Comparison of ENCODE assay signal across 28 cellular contexts in genomic region chr15:84690342-84690741, GRCh38.
"Had no signal": no experiment of that assay in that cellular context is flagged by ENCODE, and none has a peak within 500 bp of the region (broad histone marks: within the 10 kb centered on the region; RNA-seq: fewer than 3 reads in every experiment).

No MANE protein-coding gene starts in this region.

- DNase-seq: activated CD4-positive, alpha-beta T cell treated with anti-CD3 and anti-CD28 coated beads for 4 hours; activated CD8-positive, alpha-beta T cell treated with anti-CD3 and anti-CD28 coated beads for 36 hours; activated naive CD4-positive, alpha-beta T cell treated with anti-CD3 and anti-CD28 coated beads for 36 hours; activated naive CD8-positive, alpha-beta T cell treated with anti-CD3 and anti-CD28 coated beads, Interleukin-2, amount 50 U/mL, for 24 hours; activated T-cell treated with anti-CD3 and anti-CD28 coated beads, Interleukin-2, amount 50 U/mL, for 1 hour; anterior cingulate cortex; central memory CD4-positive, alpha-beta T cell; colonic mucosa; erythroblast; foreskin melanocyte; hypothalamus; islet precursor cell; left colon; midbrain; stimulated activated CD4-positive, alpha-beta T cell treated with anti-CD3 and anti-CD28 coated beads, Interleukin-15, amount 100 ng/mL, for 24 hours; stimulated activated CD4-positive, alpha-beta T cell treated with anti-CD3 and anti-CD28 coated beads, Interleukin-2, amount 100 ng/mL, for 48 hours; substantia nigra; tibial artery had no signal

- H3K4me3 ChIP-seq: colonic mucosa, lung, prostate gland, right atrium auricular region, skin epidermis, tibial artery had no signal

- FAIRE-seq: TTC549, urothelium cell line had no signal

- H3K27ac Mint-ChIP-seq: activated CD8-positive, alpha-beta T cell treated with anti-CD3 and anti-CD28 coated beads for 36 hours; activated naive CD4-positive, alpha-beta T cell treated with anti-CD3 and anti-CD28 coated beads for 36 hours; activated naive CD8-positive, alpha-beta T cell treated with anti-CD3 and anti-CD28 coated beads, Interleukin-2, amount 50 U/mL, for 24 hours; activated T-helper 17 cell treated with anti-CD3 and anti-CD28 coated beads, Interleukin-2, amount 50 U/mL, for 72 hours; brain; T-helper 2 cell treated with Interferon-gamma antibody and Interleukin-4, amounts not matched to agents 5 μg/mL and 100 μg/mL, for 36 hours had no signal

- ATAC-seq: activated CD8-positive, alpha-beta T cell treated with anti-CD3 and anti-CD28 coated beads for 36 hours; activated naive CD8-positive, alpha-beta T cell treated with anti-CD3 and anti-CD28 coated beads, Interleukin-2, amount 50 U/mL, for 24 hours; activated T-helper 17 cell treated with anti-CD3 and anti-CD28 coated beads, Interleukin-2, amount 50 U/mL, for 72 hours; left colon had no signal

- H3K27me3 Mint-ChIP-seq: activated CD8-positive, alpha-beta T cell treated with anti-CD3 and anti-CD28 coated beads for 36 hours; activated naive CD8-positive, alpha-beta T cell treated with anti-CD3 and anti-CD28 coated beads, Interleukin-2, amount 50 U/mL, for 24 hours; activated T-helper 17 cell treated with anti-CD3 and anti-CD28 coated beads, Interleukin-2, amount 50 U/mL, for 72 hours; brain had no signal

- H3K4me3 Mint-ChIP-seq: activated CD8-positive, alpha-beta T cell treated with anti-CD3 and anti-CD28 coated beads for 36 hours; activated naive CD4-positive, alpha-beta T cell treated with anti-CD3 and anti-CD28 coated beads for 36 hours; activated naive CD8-positive, alpha-beta T cell treated with anti-CD3 and anti-CD28 coated beads, Interleukin-2, amount 50 U/mL, for 24 hours; activated T-helper 17 cell treated with anti-CD3 and anti-CD28 coated beads, Interleukin-2, amount 50 U/mL, for 72 hours; brain; neural crest cell; T-helper 2 cell treated with Interferon-gamma antibody and Interleukin-4, amounts not matched to agents 5 μg/mL and 100 μg/mL, for 36 hours had no signal

- H3K4me1 ChIP-seq: colonic mucosa, prostate gland, right atrium auricular region, tibial artery had no signal

- H3K4me1 Mint-ChIP-seq: brain, neural crest cell had no signal

- H3K9me3 ChIP-seq: colonic mucosa, prostate gland, right atrium auricular region, tibial artery had no signal

- H3K36me3 ChIP-seq: colonic mucosa, prostate gland had no signal

- H3K9me3 Mint-ChIP-seq: activated CD8-positive, alpha-beta T cell treated with anti-CD3 and anti-CD28 coated beads for 36 hours; activated naive CD4-positive, alpha-beta T cell treated with anti-CD3 and anti-CD28 coated beads for 36 hours; activated T-helper 17 cell treated with anti-CD3 and anti-CD28 coated beads, Interleukin-2, amount 50 U/mL, for 72 hours; brain; neural crest cell; T-helper 2 cell treated with Interferon-gamma antibody and Interleukin-4, amounts not matched to agents 5 μg/mL and 100 μg/mL, for 36 hours had no signal

- H3K27ac ChIP-seq: colonic mucosa, prostate gland, right atrium auricular region, skin epidermis, tibial artery had no signal

- H3K27me3 ChIP-seq: colonic mucosa, right atrium auricular region, tibial artery had no signal
